ENCODE assay signal across 12 cellular contexts in genomic region chr11:8812438-8812837, GRCh38.
DNase-seq lines count a peak whose midpoint lies in the region; ATAC-seq and TF ChIP-seq lines count a peak whose summit lies in the region.
"Had no signal": no experiment of that assay in that cellular context is flagged by ENCODE, and none has a peak within 500 bp of the region (broad histone marks: within the 10 kb centered on the region; RNA-seq: fewer than 3 reads in every experiment).

No MANE protein-coding gene starts in this region.

- H3K27me3 ChIP-seq in left lung (no peaks in the 10 kb centered on the region), spleen (replicated peaks in 1 of 7) (peaks cover 0 to 5% (median 0%) of the 10 kb centered on the region in 7 donors)

- intact Hi-C loops in left lung (cut with DNase I): no loop called here
- intact Hi-C loops in spleen (cut with DNase I; ENCODE audit: low total_unique reads): loop anchor here (10.0 kb wide), 1 partner anchor 128 kb away; the partner anchor contains the start of genes RPL27A and TRIM66

- H3K4me3 ChIP-seq in left lung (no peak overlapping the region), spleen (no peak overlapping the region)
- H3K4me3 ChIP-seq: skin epidermis had no signal

- no peaks in the 10 kb centered on the region for H3K36me3 ChIP-seq in left lung
- H3K36me3 ChIP-seq in spleen: no peaks in the 10 kb centered on the region

- DNase-seq in LHCN-M2 (ENCODE audit: low read depth) (peak; percentile 45), amniotic epithelial cell (ENCODE audit: low read depth) (peak; percentile 70), left lung (peak; percentile 72 to 88), spleen (no peak), NCI-H1417 treated with DMSO at 0.1 percent for 48 hours (lab: John Stamatoyannopoulos, UW) (no peak), NCI-H2081 (lab: John Stamatoyannopoulos, UW) (no peak)
- DNase-seq: DMS79, NCI-H526 had no signal

- no peaks in the 10 kb centered on the region for H3K9me3 ChIP-seq in left lung
- no peaks in the 10 kb centered on the region for H3K9me3 ChIP-seq in spleen

- H3K4me1 ChIP-seq in left lung (peaks cover 29 to 62% of the 10 kb centered on the region in 2 donors), spleen (peaks cover 29 to 80% (median 60%) of the 10 kb centered on the region in 6 donors)

- ATAC-seq in left lung: peak; percentile 39
- no peak for ATAC-seq in GM21381 (IDR thresholded peaks at IDR 0.05; ENCODE audit: unreplicated experiment)
- no peak for ATAC-seq in HG03196 (IDR thresholded peaks at IDR 0.05; ENCODE audit: unreplicated experiment)

- TF ChIP-seq POLR2A in spleen (IDR thresholded peaks at IDR 0.05): no peak

- H3K27ac ChIP-seq in left lung (peak overlapping the region; percentile 41 to 74), spleen (peak overlapping the region in 6 of 8 donors; percentile 30 to 83 (median 72))
- H3K27ac ChIP-seq: KMS-11 had no signal

- WGBS in spleen, 5 donors: 23 to 56% (median 31%) methylated on average over 3 of the region's 3 CpGs

- TF ChIP-seq CTCF in left lung (IDR thresholded peaks at IDR 0.05): no peak
- TF ChIP-seq CTCF in spleen (IDR thresholded peaks at IDR 0.05 in 8 of 11, conservative IDR thresholded peaks at IDR 0.05 in 3 of 11): no peak

Comparison
In these comparisons a context has a peak if more than half of its experiments do, and no peak if none do; other contexts are left out.
1. DNase-seq: peak in LHCN-M2 (single experiment), amniotic epithelial cell (single experiment) and left lung (2 of 2); none in spleen (single experiment), NCI-H1417 treated with DMSO at 0.1 percent for 48 hours (single experiment) and NCI-H2081 (0 of 2).